ENCODE assay signal across 1 cellular context in the genomic region with DNA sequence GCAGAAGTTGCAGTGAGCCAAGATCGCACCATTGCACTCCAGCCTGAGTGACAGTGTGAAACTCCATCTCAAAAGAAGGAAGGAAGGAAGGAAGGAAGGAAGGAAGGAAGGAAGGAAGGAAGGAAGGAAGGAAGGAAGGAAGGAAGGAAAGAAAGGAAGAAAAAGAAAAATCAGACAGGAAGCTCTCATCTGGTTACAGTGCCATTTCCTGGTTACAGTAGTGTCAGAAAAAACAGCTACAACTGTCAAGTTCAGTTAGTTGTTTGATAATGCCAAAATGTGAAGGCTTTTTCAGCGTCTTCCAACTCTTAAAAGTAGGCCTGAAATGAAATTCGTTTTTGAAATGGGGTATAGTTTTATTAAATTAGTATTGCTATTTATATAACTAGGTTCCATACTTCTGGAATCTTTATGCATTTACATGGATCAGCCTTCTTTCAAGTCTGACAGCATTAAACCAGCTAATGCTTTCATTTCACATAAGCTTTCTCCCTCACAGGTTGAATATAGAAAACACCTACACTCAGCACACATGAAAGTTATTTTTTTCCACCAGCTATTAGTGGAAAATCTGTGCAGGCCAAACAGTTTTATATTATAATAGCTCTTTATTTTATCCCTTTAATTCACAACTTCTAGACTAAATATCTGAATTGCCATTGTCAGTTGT.
TF ChIP-seq lines count a peak whose summit lies in the region.

No MANE protein-coding gene starts in this region.

TF ChIP-seq in K562, 482 proteins besides CTCF, POLR2A, EP300 and RAD21:
- TF ChIP-seq BRF2 (IDR thresholded peaks at IDR 0.05; ENCODE audit: borderline replicate concordance, insufficient read depth, insufficient read length): no peak
- no peak for TF ChIP-seq HMBOX1 (IDR thresholded peaks at IDR 0.05)
- TF ChIP-seq, protein P1, sequence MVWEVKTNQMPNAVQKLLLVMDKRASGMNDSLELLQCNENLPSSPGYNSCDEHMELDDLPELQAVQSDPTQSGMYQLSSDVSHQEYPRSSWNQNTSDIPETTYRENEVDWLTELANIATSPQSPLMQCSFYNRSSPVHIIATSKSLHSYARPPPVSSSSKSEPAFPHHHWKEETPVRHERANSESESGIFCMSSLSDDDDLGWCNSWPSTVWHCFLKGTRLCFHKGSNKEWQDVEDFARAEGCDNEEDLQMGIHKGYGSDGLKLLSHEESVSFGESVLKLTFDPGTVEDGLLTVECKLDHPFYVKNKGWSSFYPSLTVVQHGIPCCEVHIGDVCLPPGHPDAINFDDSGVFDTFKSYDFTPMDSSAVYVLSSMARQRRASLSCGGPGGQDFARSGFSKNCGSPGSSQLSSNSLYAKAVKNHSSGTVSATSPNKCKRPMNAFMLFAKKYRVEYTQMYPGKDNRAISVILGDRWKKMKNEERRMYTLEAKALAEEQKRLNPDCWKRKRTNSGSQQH (CRISPR knock-in tag; IDR thresholded peaks at IDR 0.05): peak; percentile 73; the same call in 1 of the 2 replicates
- TF ChIP-seq CHCHD3 (CRISPR knock-in tag; IDR thresholded peaks at IDR 0.05): no peak
- TF ChIP-seq PML (IDR thresholded peaks at IDR 0.05; ENCODE audit: low read length): no peak
- no peak for TF ChIP-seq GATAD2B (IDR thresholded peaks at IDR 0.05; ENCODE audit: borderline replicate concordance)
- TF ChIP-seq, protein P2, sequence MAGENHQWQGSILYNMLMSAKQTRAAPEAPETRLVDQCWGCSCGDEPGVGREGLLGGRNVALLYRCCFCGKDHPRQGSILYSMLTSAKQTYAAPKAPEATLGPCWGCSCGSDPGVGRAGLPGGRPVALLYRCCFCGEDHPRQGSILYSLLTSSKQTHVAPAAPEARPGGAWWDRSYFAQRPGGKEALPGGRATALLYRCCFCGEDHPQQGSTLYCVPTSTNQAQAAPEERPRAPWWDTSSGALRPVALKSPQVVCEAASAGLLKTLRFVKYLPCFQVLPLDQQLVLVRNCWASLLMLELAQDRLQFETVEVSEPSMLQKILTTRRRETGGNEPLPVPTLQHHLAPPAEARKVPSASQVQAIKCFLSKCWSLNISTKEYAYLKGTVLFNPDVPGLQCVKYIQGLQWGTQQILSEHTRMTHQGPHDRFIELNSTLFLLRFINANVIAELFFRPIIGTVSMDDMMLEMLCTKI (IDR thresholded peaks at IDR 0.05; ENCODE audit: partially characterized antibody): no peak
- TF ChIP-seq NFE2L1 (tag; IDR thresholded peaks at IDR 0.05; ENCODE audit: borderline replicate concordance, low read depth): no peak
- no peak for TF ChIP-seq KLF10 (CRISPR knock-in tag; IDR thresholded peaks at IDR 0.05)
TF ChIP-seq in K562: peak in this region for 1.
